In the genomic region with DNA sequence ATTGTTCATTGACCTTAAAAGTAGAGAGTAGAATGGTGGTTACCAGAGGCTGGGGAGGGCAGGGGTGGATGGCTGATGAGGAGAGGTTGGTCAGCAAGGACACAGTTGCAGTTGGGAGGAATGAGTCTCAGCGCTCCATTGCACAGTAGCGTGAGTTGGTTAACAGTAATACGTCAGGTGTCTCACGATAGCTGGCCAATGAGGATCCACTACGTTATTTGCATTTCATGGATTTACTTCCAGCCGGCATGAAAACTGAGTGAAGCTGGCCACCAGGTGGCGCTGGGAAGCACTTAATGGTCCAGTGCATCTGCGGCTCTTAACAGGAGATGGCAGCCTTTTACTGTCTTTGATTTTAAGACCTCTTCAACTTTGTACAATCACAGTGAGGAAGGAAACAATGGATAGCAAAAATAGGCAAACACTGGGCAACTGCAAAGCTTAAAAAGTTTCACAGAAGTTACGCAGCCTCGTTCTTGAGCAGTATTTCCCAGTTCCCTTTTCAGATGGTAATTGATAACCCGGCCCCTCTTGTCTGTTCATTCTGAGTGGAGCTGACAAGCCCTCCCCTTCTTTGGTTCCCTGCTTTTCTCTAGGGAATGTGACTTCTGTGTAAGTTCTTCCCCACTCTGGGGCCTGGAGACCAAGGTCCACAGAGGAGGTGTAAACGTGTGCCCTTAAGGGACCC, we compare ENCODE assay signal across 1 cellular context.
A peak's percentile ranks its signal among the peaks of the same experiment; 100 is the strongest.
TF ChIP-seq lines count a peak whose summit lies in the region.

No MANE protein-coding gene starts in this region.

TF ChIP-seq in HEK293, 187 proteins besides CTCF, POLR2A, EP300 and RAD21 (continued from another document):
- TF ChIP-seq ZBTB49 (tag by site-specific recombination; IDR thresholded peaks at IDR 0.05; ENCODE audit: low read depth): no peak
- TF ChIP-seq GLI4 (tag by site-specific recombination; IDR thresholded peaks at IDR 0.05): no peak
- TF ChIP-seq ZNF654 (tag by site-specific recombination; IDR thresholded peaks at IDR 0.05; ENCODE audit: low read depth): peak; percentile 99
- TF ChIP-seq ZNF138 (tag by site-specific recombination; IDR thresholded peaks at IDR 0.05; ENCODE audit: borderline replicate concordance): no peak
- no peak for TF ChIP-seq ZNF433 (tag by site-specific recombination; IDR thresholded peaks at IDR 0.05; ENCODE audit: low read depth)
- no peak for TF ChIP-seq REPIN1 (tag by site-specific recombination; IDR thresholded peaks at IDR 0.05; ENCODE audit: low read depth)
- TF ChIP-seq HOXD13 (CRISPR knock-in tag; IDR thresholded peaks at IDR 0.05; ENCODE audit: borderline replicate concordance): no peak
- no peak for TF ChIP-seq BCL11B (tag by site-specific recombination; IDR thresholded peaks at IDR 0.05; ENCODE audit: low read depth)
- no peak for TF ChIP-seq ZBTB1 (tag by site-specific recombination; IDR thresholded peaks at IDR 0.05)
- peak; percentile 39 for TF ChIP-seq SETDB1 (IDR thresholded peaks at IDR 0.05; ENCODE audit: insufficient read length, low read length)
- TF ChIP-seq ZNF585B (tag by site-specific recombination; IDR thresholded peaks at IDR 0.05): no peak
- TF ChIP-seq ZNF776 (tag by site-specific recombination; IDR thresholded peaks at IDR 0.05; ENCODE audit: borderline replicate concordance): no peak
- TF ChIP-seq ZNF280D (tag by site-specific recombination; IDR thresholded peaks at IDR 0.05): no peak
- no peak for TF ChIP-seq PRDM4 (tag by site-specific recombination; IDR thresholded peaks at IDR 0.05)
- peak; percentile 72 for TF ChIP-seq ZNF660 (tag by site-specific recombination; IDR thresholded peaks at IDR 0.05)
- no peak for TF ChIP-seq ZNF488 (tag by site-specific recombination; IDR thresholded peaks at IDR 0.05)
- TF ChIP-seq, protein P1, sequence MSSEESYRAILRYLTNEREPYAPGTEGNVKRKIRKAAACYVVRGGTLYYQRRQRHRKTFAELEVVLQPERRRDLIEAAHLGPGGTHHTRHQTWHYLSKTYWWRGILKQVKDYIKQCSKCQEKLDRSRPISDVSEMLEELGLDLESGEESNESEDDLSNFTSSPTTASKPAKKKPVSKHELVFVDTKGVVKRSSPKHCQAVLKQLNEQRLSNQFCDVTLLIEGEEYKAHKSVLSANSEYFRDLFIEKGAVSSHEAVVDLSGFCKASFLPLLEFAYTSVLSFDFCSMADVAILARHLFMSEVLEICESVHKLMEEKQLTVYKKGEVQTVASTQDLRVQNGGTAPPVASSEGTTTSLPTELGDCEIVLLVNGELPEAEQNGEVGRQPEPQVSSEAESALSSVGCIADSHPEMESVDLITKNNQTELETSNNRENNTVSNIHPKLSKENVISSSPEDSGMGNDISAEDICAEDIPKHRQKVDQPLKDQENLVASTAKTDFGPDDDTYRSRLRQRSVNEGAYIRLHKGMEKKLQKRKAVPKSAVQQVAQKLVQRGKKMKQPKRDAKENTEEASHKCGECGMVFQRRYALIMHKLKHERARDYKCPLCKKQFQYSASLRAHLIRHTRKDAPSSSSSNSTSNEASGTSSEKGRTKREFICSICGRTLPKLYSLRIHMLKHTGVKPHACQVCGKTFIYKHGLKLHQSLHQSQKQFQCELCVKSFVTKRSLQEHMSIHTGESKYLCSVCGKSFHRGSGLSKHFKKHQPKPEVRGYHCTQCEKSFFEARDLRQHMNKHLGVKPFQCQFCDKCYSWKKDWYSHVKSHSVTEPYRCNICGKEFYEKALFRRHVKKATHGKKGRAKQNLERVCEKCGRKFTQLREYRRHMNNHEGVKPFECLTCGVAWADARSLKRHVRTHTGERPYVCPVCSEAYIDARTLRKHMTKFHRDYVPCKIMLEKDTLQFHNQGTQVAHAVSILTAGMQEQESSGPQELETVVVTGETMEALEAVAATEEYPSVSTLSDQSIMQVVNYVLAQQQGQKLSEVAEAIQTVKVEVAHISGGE (tag by site-specific recombination; conservative IDR thresholded peaks at IDR 0.05; ENCODE audit: low read depth): no peak
